ENCODE assay signal across 13 cellular contexts in genomic region chr2:183057333-183057985, GRCh38. TPM values are rescaled to one million over a fixed set of nuclear protein-coding genes. Genes with fewer than 3 reads are reported as not detected.
DNase-seq lines count a peak whose midpoint lies in the region; ATAC-seq and TF ChIP-seq lines count a peak whose summit lies in the region.
"Had no signal": no experiment of that assay in that cellular context is flagged by ENCODE, and none has a peak within 500 bp of the region (broad histone marks: within the 10 kb centered on the region; RNA-seq: fewer than 3 reads in every experiment).

No MANE protein-coding gene starts in this region.

- H3K4me3 ChIP-seq in right lobe of liver (no peak overlapping the region), aorta (ENCODE audit: low read length in 2 of 2) (no peak overlapping the region), osteoblast (ENCODE audit: insufficient read depth, low read length) (no peak overlapping the region)
- H3K4me3 ChIP-seq: gastrocnemius medialis, sigmoid colon had no signal

- 44% methylated on average over 3 of the region's 3 CpGs for WGBS in right lobe of liver (ENCODE audit: insufficient coverage, low coverage, low lambda C conversion rate, missing lambda C conversion rate)
- 9 to 10% methylated on average over 3 of the region's 3 CpGs for WGBS in aorta, 2 donors

- no peak overlapping the region for H2AFZ ChIP-seq in osteoblast (ENCODE audit: low read length)

- H3K9me3 ChIP-seq in right lobe of liver = no peaks in the 10 kb centered on the region
- no peaks in the 10 kb centered on the region for H3K9me3 ChIP-seq in aorta (ENCODE audit: control insufficient read depth, low read length)
- H3K9me3 ChIP-seq in osteoblast (ENCODE audit: low read depth, low read length) = no peaks in the 10 kb centered on the region
- H3K9me3 ChIP-seq: gastrocnemius medialis, sigmoid colon had no signal

- ATAC-seq in GM18873 (IDR thresholded peaks at IDR 0.05; ENCODE audit: low FRiP score, unreplicated experiment) (peak; percentile 44), GM21825 (IDR thresholded peaks at IDR 0.05; ENCODE audit: unreplicated experiment) (peak; percentile 44), HG03280 (IDR thresholded peaks at IDR 0.05; ENCODE audit: unreplicated experiment) (peak; percentile 56), right lobe of liver (peak; percentile 34 to 64 (median 53)), aorta (ENCODE audit: low FRiP score) (no peak)
- ATAC-seq: gastrocnemius medialis had no signal

- no peaks in the 10 kb centered on the region for H3K79me2 ChIP-seq in osteoblast (ENCODE audit: insufficient read depth, low read length)

- H3K27me3 ChIP-seq in right lobe of liver = no peaks in the 10 kb centered on the region
- H3K27me3 ChIP-seq in aorta (ENCODE audit: control insufficient read depth in 1 of 2, insufficient read depth in 2 of 2, low read length in 1 of 2) = no peaks in the 10 kb centered on the region
- peaks cover 6% of the 10 kb centered on the region for H3K27me3 ChIP-seq in osteoblast (ENCODE audit: insufficient read depth, low read length)
- H3K27me3 ChIP-seq: gastrocnemius medialis, sigmoid colon had no signal

- H3K36me3 ChIP-seq in right lobe of liver (no peaks in the 10 kb centered on the region), aorta (ENCODE audit: control insufficient read depth in 1 of 2, insufficient read depth in 2 of 2, low read length in 1 of 2) (no peaks in the 10 kb centered on the region), osteoblast (ENCODE audit: insufficient read depth, low read length) (no peaks in the 10 kb centered on the region)
- H3K36me3 ChIP-seq: gastrocnemius medialis, sigmoid colon had no signal

- intact Hi-C loops in right lobe of liver (cut with DNase I) (no loop called here), aorta (cut with DNase I) (no loop called here)

- TF ChIP-seq CTCF in right lobe of liver (IDR thresholded peaks at IDR 0.05) = no peak
- TF ChIP-seq CTCF in osteoblast (IDR thresholded peaks at IDR 0.05; ENCODE audit: extremely low read depth, low read depth, low read length) = no peak

- H3K4me2 ChIP-seq in osteoblast (ENCODE audit: insufficient read depth, low read length) = no peak overlapping the region

- no peak for DNase-seq in right lobe of liver
- DNase-seq in aorta = no peak
- no peak for DNase-seq in NK-92 (lab: John Stamatoyannopoulos, UW; ENCODE audit: unreplicated experiment)
- DNase-seq in activated CD8-positive, alpha-beta memory T cell treated with anti-CD3 and anti-CD28 coated beads for 24 hours = no peak
- DNase-seq in osteoblast (ENCODE audit: insufficient read length, low spot score, missing footprints) = no peak
- DNase-seq: CD4-positive, alpha-beta T cell; gastrocnemius medialis; NCI-H510A treated with DMSO at 0.1 percent for 48 hours; sigmoid colon; stimulated activated CD8-positive, alpha-beta memory T cell treated with anti-CD3 and anti-CD28 coated beads, Interleukin-4, amount 100 ng/mL, for 48 hours had no signal

- no peak for TF ChIP-seq POLR2A in right lobe of liver (IDR thresholded peaks at IDR 0.05)

- no peaks in the 10 kb centered on the region for H4K20me1 ChIP-seq in osteoblast (ENCODE audit: insufficient read depth, low read length)

- H3K4me1 ChIP-seq in right lobe of liver (peaks cover 0 to 12% (median 4%) of the 10 kb centered on the region in 4 donors), aorta (ENCODE audit: control insufficient read depth in 1 of 2, insufficient read depth in 2 of 2, low read length in 2 of 2) (peaks cover 0 to 1% of the 10 kb centered on the region in 2 donors), osteoblast (ENCODE audit: insufficient read depth, low read length) (peaks cover 10% of the 10 kb centered on the region)
- H3K4me1 ChIP-seq: gastrocnemius medialis had no signal

- H3K27ac ChIP-seq in right lobe of liver = peak overlapping the region in 2 of 3 donors; percentile 57 to 68
- H3K27ac ChIP-seq in aorta (ENCODE audit: low read depth in 1 of 2, low read length in 2 of 2) = peak overlapping the region in 1 of 2 donors; percentile 28
- H3K27ac ChIP-seq in osteoblast (ENCODE audit: low read depth, low read length) = no peak overlapping the region
- H3K27ac ChIP-seq: gastrocnemius medialis had no signal

RNA-seq across cellular contexts. Expression of gene NCKAP1, which starts 19.2 kb away (rescaled TPM):
- total RNA-seq in right lobe of liver (10 to 100 TPM; 31.9 to 50.3 (median 43.3) TPM), aorta (100 to 1,000 TPM; 192 to 207 TPM), osteoblast (209 and 212 TPM in 2 replicates)
- 10 to 100 TPM; 73.0 to 75.8 TPM for polyA plus RNA-seq in aorta

RNA-seq across cellular contexts. Expression of gene DUSP19, which starts 21.1 kb away (rescaled TPM):
- total RNA-seq in right lobe of liver (1 to 10 TPM in 3 of 6 experiments, under 1 TPM in 3; 0.37 to 1.5 (median 0.78) TPM), aorta (1 to 10 TPM; 7.1 to 8.1 TPM), osteoblast (2.4 and 2.9 TPM in 2 replicates)
- polyA plus RNA-seq in aorta = 1 to 10 TPM; 3.4 to 3.5 TPM
